ENCODE assay signal across 8 cellular contexts in genomic region chr11:72793081-72793451, GRCh38. TPM values are rescaled to one million over a fixed set of nuclear protein-coding genes. Genes with fewer than 3 reads are reported as not detected.
DNase-seq lines count a peak whose midpoint lies in the region; ATAC-seq and TF ChIP-seq lines count a peak whose summit lies in the region.

No MANE protein-coding gene starts in this region.

- DNase-seq in GM12864 (ENCODE audit: low read depth) (no peak), RWPE2 (ENCODE audit: low spot score) (no peak), esophagus squamous epithelium (lab: John Stamatoyannopoulos, UW) (no peak), skeletal muscle cell (ENCODE audit: low read depth) (no peak), SIG-M5 (lab: John Stamatoyannopoulos, UW) (no peak), midbrain (lab: John Stamatoyannopoulos, UW) (no peak), mesenteric fat pad (ENCODE audit: low spot score) (no peak), NCI-H82 treated with DMSO at 0.1 percent for 48 hours (lab: John Stamatoyannopoulos, UW; ENCODE audit: unreplicated experiment) (no peak)

- no peak for TF ChIP-seq CTCF in GM12864 (IDR thresholded peaks at IDR 0.05; ENCODE audit: low read depth, low read length, missing control alignments)
- TF ChIP-seq CTCF in RWPE2 (IDR thresholded peaks at IDR 0.05; ENCODE audit: poor library complexity, severe bottlenecking) = no peak
- no peak for TF ChIP-seq CTCF in esophagus squamous epithelium (IDR thresholded peaks at IDR 0.05)

- 56% methylated on average over 2 of the region's 2 CpGs for WGBS in esophagus squamous epithelium, 2 donors

- H3K4me3 ChIP-seq in GM12864 (ENCODE audit: low read depth, low read length) = peak overlapping the region; percentile 19; the same call in 1 of the 2 replicates
- H3K4me3 ChIP-seq in RWPE2 (ENCODE audit: severe bottlenecking) = peak overlapping the region; percentile 77
- peak overlapping the region in 3 of 4 donors; percentile 63 to 73 (median 66) for H3K4me3 ChIP-seq in esophagus squamous epithelium
- peak overlapping the region; percentile 65 for H3K4me3 ChIP-seq in skeletal muscle cell (ENCODE audit: low read depth, low read length)

- H3K27me3 ChIP-seq in RWPE2 (ENCODE audit: insufficient read depth, poor library complexity, severe bottlenecking) (no peaks in the 10 kb centered on the region), esophagus squamous epithelium (no peaks in the 10 kb centered on the region)

- H3K4me1 ChIP-seq in RWPE2 (ENCODE audit: insufficient read depth, poor library complexity, severe bottlenecking) (peaks cover 9% of the 10 kb centered on the region), esophagus squamous epithelium (peaks cover 14 to 31% (median 24%) of the 10 kb centered on the region in 3 donors)

- H3K36me3 ChIP-seq in RWPE2 (ENCODE audit: low read depth) (no peaks in the 10 kb centered on the region), esophagus squamous epithelium (no peaks in the 10 kb centered on the region)

- H3K9me3 ChIP-seq in RWPE2 (ENCODE audit: severe bottlenecking) (no peaks in the 10 kb centered on the region), esophagus squamous epithelium (no peaks in the 10 kb centered on the region)

- no peak for ATAC-seq in RWPE2 (ENCODE audit: low read depth)

- no peak for TF ChIP-seq POLR2A in esophagus squamous epithelium (IDR thresholded peaks at IDR 0.05)

- intact Hi-C loops in esophagus squamous epithelium (cut with DNase I) = loop anchor here (5.0 kb wide), 1 partner anchor 66 kb away; no protein-coding TSS in a partner anchor

- H3K27ac ChIP-seq in RWPE2 (ENCODE audit: poor library complexity, severe bottlenecking) = no peak overlapping the region
- peak overlapping the region; percentile 83 to 95 (median 93) for H3K27ac ChIP-seq in esophagus squamous epithelium

RNA-seq across cellular contexts. Expression of gene STARD10, which starts 0.8 kb away (rescaled TPM):
- total RNA-seq in esophagus squamous epithelium (10 to 100 TPM; 42.2 to 83.1 (median 49.4) TPM), mesenteric fat pad (9.0 TPM)

RNA-seq across cellular contexts. Expression of gene ATG16L2, which starts 21.1 kb away (rescaled TPM):
- total RNA-seq in esophagus squamous epithelium = 10 to 100 TPM; 21.7 to 46.5 (median 26.4) TPM
- 29.5 TPM for total RNA-seq in mesenteric fat pad

RNA-seq across cellular contexts. Expression of gene ARAP1, which starts 40.9 kb away (rescaled TPM):
- 100 to 1,000 TPM in 1 of 4 donors, 10 to 100 TPM in 3; 37.8 to 114 (median 70.6) TPM for total RNA-seq in esophagus squamous epithelium
- 80.6 TPM for total RNA-seq in mesenteric fat pad

Comparison
In these comparisons a context has a peak if more than half of its experiments do, and no peak if none do; other contexts are left out.
1. H3K4me3 ChIP-seq: peak in every context shown above with its lines; median percentile 77 in RWPE2; 66 in esophagus squamous epithelium; 65 in skeletal muscle cell; 19 in GM12864.